ENCODE assay signal across 14 cellular contexts in genomic region chr7:5559586-5559985, GRCh38. TPM values are rescaled to one million over a fixed set of nuclear protein-coding genes. Genes with fewer than 3 reads are reported as not detected.
DNase-seq lines count a peak whose midpoint lies in the region; ATAC-seq lines count a peak whose summit lies in the region.
"Had no signal": no experiment of that assay in that cellular context is flagged by ENCODE, and none has a peak within 500 bp of the region (broad histone marks: within the 10 kb centered on the region; RNA-seq: fewer than 3 reads in every experiment).

No MANE protein-coding gene starts in this region.

- no peaks in the 10 kb centered on the region for H3K27me3 Mint-ChIP-seq in naive B cell
- H3K27me3 Mint-ChIP-seq in effector memory CD8-positive, alpha-beta T cell, result peaks cover 0 to 9% of the 10 kb centered on the region in 2 donors
- H3K27me3 Mint-ChIP-seq in activated T-cell treated with anti-CD3 and anti-CD28 coated beads, Interleukin-2, amount 50 U/mL, for 72 hours (ENCODE audit: low read depth), result no peaks in the 10 kb centered on the region

- H3K27me3 ChIP-seq in right cardiac atrium (ENCODE audit: control insufficient read depth, insufficient read depth) (no peaks in the 10 kb centered on the region), NT2/D1 (ENCODE audit: insufficient read depth, insufficient read length) (no peaks in the 10 kb centered on the region)
- H3K27me3 ChIP-seq: esophagus muscularis mucosa, right atrium auricular region had no signal

- H3K27ac ChIP-seq in right cardiac atrium (ENCODE audit: low read length), result no peak overlapping the region

- H3K4me3 ChIP-seq in right cardiac atrium (ENCODE audit: low read length) (no peak overlapping the region), NT2/D1 (ENCODE audit: insufficient read length, low read depth) (no peak overlapping the region)
- H3K4me3 ChIP-seq: K562, right atrium auricular region had no signal

- H3K9me3 ChIP-seq in right cardiac atrium (ENCODE audit: control insufficient read depth, low read length) (no peaks in the 10 kb centered on the region), NT2/D1 (ENCODE audit: insufficient read depth, low read length) (no peaks in the 10 kb centered on the region)
- H3K9me3 ChIP-seq: esophagus muscularis mucosa, right atrium auricular region, SK-N-SH had no signal

- no peaks in the 10 kb centered on the region for H3K36me3 Mint-ChIP-seq in naive B cell
- H3K36me3 Mint-ChIP-seq in effector memory CD8-positive, alpha-beta T cell (ENCODE audit: insufficient read depth), result peaks cover 9% of the 10 kb centered on the region
- H3K36me3 Mint-ChIP-seq in activated T-cell treated with anti-CD3 and anti-CD28 coated beads, Interleukin-2, amount 50 U/mL, for 72 hours (ENCODE audit: insufficient read depth in 2 of 2), result no peaks in the 10 kb centered on the region
- H3K36me3 Mint-ChIP-seq: CD8-positive, alpha-beta memory T cell; WTC11 had no signal

- H3K9me3 Mint-ChIP-seq in naive B cell, result no peaks in the 10 kb centered on the region
- no peaks in the 10 kb centered on the region for H3K9me3 Mint-ChIP-seq in effector memory CD8-positive, alpha-beta T cell
- H3K9me3 Mint-ChIP-seq in activated T-cell treated with anti-CD3 and anti-CD28 coated beads, Interleukin-2, amount 50 U/mL, for 72 hours, result no peaks in the 10 kb centered on the region
- H3K9me3 Mint-ChIP-seq: activated T-helper 2 cell treated with anti-CD3 and anti-CD28 coated beads, Interferon-gamma antibody, Interleukin-2, Interleukin-4, amounts not matched to agents 10 μg/mL and 5 μg/mL and 100 μg/mL, durations not matched to agents 14 hours and 24 hours and 36 hours; CD8-positive, alpha-beta memory T cell; WTC11 had no signal

- peak overlapping the region; percentile 32 for H3K9ac ChIP-seq in NT2/D1 (ENCODE audit: insufficient read length, low read depth)
- H3K9ac ChIP-seq: SK-N-SH had no signal

- ATAC-seq in right cardiac atrium (no peak), Right ventricle myocardium superior (ENCODE audit: poor library complexity) (no peak), naive B cell (ENCODE audit: low read depth in 2 of 2) (no peak), HG03378 (IDR thresholded peaks at IDR 0.05; ENCODE audit: unreplicated experiment) (no peak)
- no peak for ATAC-seq in effector memory CD8-positive, alpha-beta T cell (replicated peaks)
- no peak for ATAC-seq in activated T-cell treated with anti-CD3 and anti-CD28 coated beads, Interleukin-2, amount 50 U/mL, for 72 hours (replicated peaks in 1 of 2)

- intact Hi-C loops in right cardiac atrium (cut with DNase I) (loop anchor here in 2 of 4 donors (2.0 kb wide), 2 partner anchors 63 to 65 kb away; no protein-coding TSS in a partner anchor), Right ventricle myocardium superior (cut with DNase I) (loop anchor here (2.0 kb wide), 1 partner anchor 65 kb away; no protein-coding TSS in a partner anchor)

- WGBS in right cardiac atrium, result 70% methylated on average over 15 of the region's 15 CpGs

- peaks cover 12% of the 10 kb centered on the region for H3K4me1 ChIP-seq in right cardiac atrium (ENCODE audit: control insufficient read depth, insufficient read depth, low read length)
- H3K4me1 ChIP-seq in NT2/D1 (ENCODE audit: insufficient read depth, insufficient read length), result peaks cover 31% of the 10 kb centered on the region

- no peaks in the 10 kb centered on the region for H3K36me3 ChIP-seq in NT2/D1 (ENCODE audit: insufficient read depth, insufficient read length, low read length)
- H3K36me3 ChIP-seq: esophagus muscularis mucosa, right atrium auricular region had no signal

- DNase-seq in right cardiac atrium, result peak in 2 of 3 donors; percentile 25 to 66
- DNase-seq in Right ventricle myocardium superior, result no peak
- DNase-seq in NT2/D1 (ENCODE audit: low read depth, low spot score), result no peak
- no peak for DNase-seq in naive B cell
- no peak for DNase-seq in effector memory CD8-positive, alpha-beta T cell
- no peak for DNase-seq in activated T-cell treated with anti-CD3 and anti-CD28 coated beads, Interleukin-2, amount 50 U/mL, for 72 hours

- H3K27ac Mint-ChIP-seq in naive B cell, result peak overlapping the region; percentile 53 to 99 (median 98)
- H3K27ac Mint-ChIP-seq in effector memory CD8-positive, alpha-beta T cell, result peak overlapping the region in 1 of 2 donors; percentile 88
- no peak overlapping the region for H3K27ac Mint-ChIP-seq in activated T-cell treated with anti-CD3 and anti-CD28 coated beads, Interleukin-2, amount 50 U/mL, for 72 hours

- H3K4me1 Mint-ChIP-seq in naive B cell, result peaks cover 31 to 60% (median 55%) of the 10 kb centered on the region in 3 donors
- H3K4me1 Mint-ChIP-seq in effector memory CD8-positive, alpha-beta T cell (ENCODE audit: low read depth in 2 of 2), result peaks cover 40 to 48% of the 10 kb centered on the region in 2 donors
- H3K4me1 Mint-ChIP-seq in activated T-cell treated with anti-CD3 and anti-CD28 coated beads, Interleukin-2, amount 50 U/mL, for 72 hours (ENCODE audit: low read depth), result peaks cover 51% of the 10 kb centered on the region

- H3K4me3 Mint-ChIP-seq in naive B cell, result peak overlapping the region in 3 of 8 donors; percentile 37 to 94 (median 85)
- H3K4me3 Mint-ChIP-seq in effector memory CD8-positive, alpha-beta T cell, result no peak overlapping the region
- peak overlapping the region in 1 of 2 donors; percentile 80 for H3K4me3 Mint-ChIP-seq in activated T-cell treated with anti-CD3 and anti-CD28 coated beads, Interleukin-2, amount 50 U/mL, for 72 hours
- H3K4me3 Mint-ChIP-seq: WTC11 had no signal

RNA-seq across cellular contexts. Expression of gene ACTB, which starts 29.2 kb away (rescaled TPM):
- total RNA-seq in right cardiac atrium (1,000 to 10,000 TPM in 1 of 4 donors, 100 to 1,000 TPM in 3; 532 to 1,379 (median 904) TPM), Right ventricle myocardium superior (689 TPM)
- polyA plus RNA-seq in right cardiac atrium (1,110 TPM), naive B cell (ENCODE audit: low read depth in 6 of 6) (over 10,000 TPM; 10,628 to 16,007 (median 11,568) TPM)
- 1,000 to 10,000 TPM; 4,284 to 5,173 TPM for total RNA-seq in activated T-cell treated with anti-CD3 and anti-CD28 coated beads, Interleukin-2, amount 50 U/mL, for 72 hours

RNA-seq across cellular contexts. Expression of gene FSCN1, which starts 33.0 kb away (rescaled TPM):
- total RNA-seq in right cardiac atrium, result 10 to 100 TPM; 13.4 to 21.1 (median 16.9) TPM
- polyA plus RNA-seq in right cardiac atrium, result 9.7 TPM
- 9.7 TPM for total RNA-seq in Right ventricle myocardium superior
- under 1 TPM in 5 of 6 donors, not detected in 1; 0.08 to 0.46 (median 0.13) TPM for polyA plus RNA-seq in naive B cell (ENCODE audit: low read depth in 6 of 6)
- 10 to 100 TPM; 25.7 to 31.3 TPM for total RNA-seq in activated T-cell treated with anti-CD3 and anti-CD28 coated beads, Interleukin-2, amount 50 U/mL, for 72 hours

RNA-seq across cellular contexts. Expression of gene FBXL18, which starts 46.0 kb away (rescaled TPM):
- total RNA-seq in right cardiac atrium, result 1 to 10 TPM; 5.3 to 6.4 (median 6.0) TPM
- polyA plus RNA-seq in right cardiac atrium, result 2.7 TPM
- 4.9 TPM for total RNA-seq in Right ventricle myocardium superior
- polyA plus RNA-seq in naive B cell (ENCODE audit: low read depth in 6 of 6), result 1 to 10 TPM in 2 of 6 donors, under 1 TPM in 3, not detected in 1; 0.32 to 1.2 (median 0.55) TPM
- total RNA-seq in activated T-cell treated with anti-CD3 and anti-CD28 coated beads, Interleukin-2, amount 50 U/mL, for 72 hours, result 10 to 100 TPM in 1 of 2 donors, 1 to 10 TPM in 1; 10.0 to 12.3 TPM

Comparison
In these comparisons a context has a peak if more than half of its experiments do, and no peak if none do; other contexts are left out.
1. DNase-seq: peak in right cardiac atrium (2 of 3); none in Right ventricle myocardium superior (single experiment), NT2/D1 (single experiment), naive B cell (single experiment), effector memory CD8-positive, alpha-beta T cell (0 of 3) and activated T-cell treated with anti-CD3 and anti-CD28 coated beads, Interleukin-2, amount 50 U/mL, for 72 hours (0 of 2).